14 cellular contexts compared by ENCODE assay signal in the genomic region with DNA sequence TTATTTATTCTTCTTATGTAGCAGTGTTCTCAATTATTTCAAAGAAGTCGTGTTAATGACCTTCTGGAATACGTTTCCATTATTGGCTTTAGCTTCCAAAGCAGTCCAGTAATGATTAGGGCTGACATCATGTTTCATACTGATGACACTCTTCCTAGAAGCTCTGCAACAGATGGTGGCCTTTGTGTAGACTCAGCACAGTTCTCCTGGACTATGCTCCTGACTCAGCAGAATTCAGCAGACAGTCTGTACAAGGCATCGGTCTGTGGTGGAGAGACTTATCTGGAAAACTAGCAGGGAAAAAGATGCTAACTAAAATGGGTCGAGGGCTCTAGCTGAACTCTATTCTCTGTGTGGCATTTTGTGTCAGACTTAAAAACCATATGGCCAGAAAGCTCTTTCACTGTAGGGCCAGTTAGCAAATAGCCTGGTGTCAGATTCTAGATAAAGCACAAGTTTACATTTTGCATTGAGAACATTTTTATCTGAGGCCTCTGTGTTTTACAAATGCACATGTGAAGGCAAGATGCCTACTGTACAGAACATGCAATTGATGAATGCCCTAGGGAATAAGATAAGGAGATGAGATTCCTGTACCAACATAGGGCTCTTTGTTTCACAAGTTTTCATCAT. TPM values are rescaled to one million over a fixed set of nuclear protein-coding genes. Genes with fewer than 3 reads are reported as not detected.
DNase-seq lines count a peak whose midpoint lies in the region; ATAC-seq, FAIRE-seq and TF ChIP-seq lines count a peak whose summit lies in the region.
"Had no signal": no experiment of that assay in that cellular context is flagged by ENCODE, and none has a peak within 500 bp of the region (broad histone marks: within the 10 kb centered on the region; RNA-seq: fewer than 3 reads in every experiment).

No MANE protein-coding gene starts in this region.

- DNase-seq in H4 (ENCODE audit: low spot score) (peak; percentile 36), OCI-M1 (lab: John Stamatoyannopoulos, UW) (peak; percentile 77), fibroblast of mammary gland (ENCODE audit: low read depth) (peak; percentile 69), pancreas (peak in 3 of 6 donors; percentile 27 to 64 (median 55)), iPS-NIHi11 (ENCODE audit: low spot score) (no peak)
- DNase-seq: activated CD4-positive, CD25-positive, alpha-beta regulatory T cell; activated T-cell treated with anti-CD3 and anti-CD28 coated beads, Interleukin-2, amount 50 U/mL, for 4 hours; CD8-positive, alpha-beta memory T cell; stimulated activated CD4-positive, alpha-beta T cell treated with anti-CD3 and anti-CD28 coated beads, Interleukin-2, amount 100 ng/mL, for 24 hours; stimulated activated naive CD8-positive, alpha-beta T cell treated with anti-CD3 and anti-CD28 coated beads, Interleukin-15, Interleukin-2, amounts not matched to agents 100 U/mL and 50 U/mL, for 24 hours had no signal

- H3K27me3 ChIP-seq in pancreas = no peaks in the 10 kb centered on the region
- H3K27me3 ChIP-seq: neutrophil had no signal

- H3K27ac ChIP-seq in pancreas = peak overlapping the region in 1 of 4 donors; percentile 29
- H3K27ac ChIP-seq: neutrophil had no signal

- H3K4me3 ChIP-seq in fibroblast of mammary gland (ENCODE audit: control insufficient read depth, low read depth, low read length) (no peak overlapping the region), pancreas (no peak overlapping the region)

- FAIRE-seq in pancreas (lab: Jason Lieb, UNC) = no peak

- no peak for TF ChIP-seq CTCF in fibroblast of mammary gland (conservative IDR thresholded peaks at IDR 0.05; ENCODE audit: control insufficient read depth, insufficient read depth, low read depth, low read length)
- TF ChIP-seq CTCF in pancreas (IDR thresholded peaks at IDR 0.05) = no peak

- no peaks in the 10 kb centered on the region for H3K36me3 ChIP-seq in pancreas
- H3K36me3 ChIP-seq: neutrophil had no signal

- H3K9me3 ChIP-seq in pancreas = no peaks in the 10 kb centered on the region
- H3K9me3 ChIP-seq: neutrophil had no signal

- 15 to 17% methylated on average over 4 of the region's 4 CpGs for WGBS in pancreas, 2 donors

- peak; percentile 78 to 91 (median 90) for ATAC-seq in pancreas
- ATAC-seq in GM18498 (IDR thresholded peaks at IDR 0.05; ENCODE audit: unreplicated experiment) = no peak
- ATAC-seq in esophagus mucosa = no peak
- ATAC-seq in HG03565 (IDR thresholded peaks at IDR 0.05; ENCODE audit: unreplicated experiment) = no peak
- ATAC-seq: activated T-cell treated with anti-CD3 and anti-CD28 coated beads, Interleukin-2, amount 50 U/mL, for 4 hours; stimulated activated naive CD8-positive, alpha-beta T cell treated with anti-CD3 and anti-CD28 coated beads, Interleukin-15, Interleukin-2, amounts not matched to agents 100 U/mL and 50 U/mL, for 24 hours had no signal

- H3K4me1 ChIP-seq in pancreas = peaks cover 9 to 14% (median 11%) of the 10 kb centered on the region in 3 donors

- intact Hi-C loops in pancreas (cut with DNase I) = no loop called here

RNA-seq across cellular contexts. Expression of a gene that starts 35.1 kb away (rescaled TPM):
- 24.4 and 31.2 TPM in 2 replicates for total RNA-seq in H4 (2014; rRNA removed; shearing (Covaris generic))
- total RNA-seq in pancreas = 10 to 100 TPM; 11.6 to 35.7 (median 22.7) TPM
- polyA plus RNA-seq in pancreas = 1 to 10 TPM; 5.4 to 6.5 TPM
- total RNA-seq in esophagus mucosa = 10.2 TPM
- total RNA-seq: CD8-positive, alpha-beta memory T cell had no signal
- polyA plus RNA-seq: CD8-positive, alpha-beta memory T cell had no signal

Comparison
In these comparisons a context has a peak if more than half of its experiments do, and no peak if none do; other contexts are left out.
1. ATAC-seq: peak in pancreas (4 of 4); none in GM18498 (single experiment), esophagus mucosa (single experiment) and HG03565 (single experiment).